In genomic region chr12:120581998-120582397, GRCh38 we compare ENCODE assay signal across 8 cellular contexts. TPM values are rescaled to one million over a fixed set of nuclear protein-coding genes. Genes with fewer than 3 reads are reported as not detected.
DNase-seq lines count a peak whose midpoint lies in the region; ATAC-seq and TF ChIP-seq lines count a peak whose summit lies in the region.

No MANE protein-coding gene starts in this region.

- H4K20me1 ChIP-seq in DND-41 (ENCODE audit: insufficient read depth, low read length) (0 out of 2 replicates have a peak, but pooled peaks cover 5% of the 10 kb centered on the region), OCI-LY7 (ENCODE audit: insufficient read depth, low read length) (no peaks in the 10 kb centered on the region)

- no peak for DNase-seq in DND-41
- DNase-seq in OCI-LY7 (ENCODE audit: low spot score) = no peak
- no peak for DNase-seq in effector memory CD8-positive, alpha-beta T cell
- DNase-seq in ovary = no peak
- no peak for DNase-seq in NK-92 treated with Interleukin-12 subunit alpha and Interleukin-12 subunit beta, amount 100 ng/mL, for 24 hours (lab: John Stamatoyannopoulos, UW)
- no peak for DNase-seq in cerebellar nuclear complex (lab: John Stamatoyannopoulos, UW)
- no peak for DNase-seq in NCI-H524 treated with DMSO at 0.1 percent for 48 hours (lab: John Stamatoyannopoulos, UW)

- H3K9me3 ChIP-seq in DND-41 (ENCODE audit: insufficient read depth, low read length, severe bottlenecking) = no peaks in the 10 kb centered on the region
- H3K9me3 ChIP-seq in OCI-LY7 (ENCODE audit: low read length) = no peaks in the 10 kb centered on the region
- no peaks in the 10 kb centered on the region for H3K9me3 ChIP-seq in ovary

- BruUV-seq in OCI-LY7 (replicated peaks; lab: Mats Ljungman, UMichigan) = no TSS peak

- H3K9me2 ChIP-seq in OCI-LY7 (ENCODE audit: insufficient read depth, low read length) = no peaks in the 10 kb centered on the region

- intact Hi-C loops in OCI-LY7 (cut with micrococcal nuclease; ENCODE audit: unreplicated experiment) (loop anchor here (1.0 to 5.0 kb wide), 6 partner anchors 59 to 530 kb away; partner anchors contain the start of genes ACADS and CABP1), ovary (cut with DNase I) (loop anchor here in 3 of 4 donors (10.0 kb wide), 3 partner anchors 133 to 513 kb away; partner anchors contain the start of gene UNC119B (in 3 of the 3))

- CTCF ChIA-PET in OCI-LY7 (lab: Charles Lee; ENCODE audit: unreplicated experiment) = interaction anchor here (1.1 to 1.4 kb wide), 2 partner anchors 67 to 390 kb away, joined by 3 to 7 read pairs; no protein-coding TSS in a partner anchor

- TF ChIP-seq POLR2A in ovary (IDR thresholded peaks at IDR 0.05) = no peak

- peak overlapping the region; percentile 78 for H3K9ac ChIP-seq in DND-41 (ENCODE audit: low read depth, low read length)

- H2AFZ ChIP-seq in DND-41 (ENCODE audit: low read depth, low read length) = peak overlapping the region; percentile 96
- peak overlapping the region; percentile 78 for H2AFZ ChIP-seq in OCI-LY7 (ENCODE audit: low read length)

- peaks cover 42% of the 10 kb centered on the region for H3K4me1 ChIP-seq in DND-41 (ENCODE audit: insufficient read depth, low read length)
- peaks cover 17% of the 10 kb centered on the region for H3K4me1 ChIP-seq in OCI-LY7 (ENCODE audit: insufficient read depth, low read length, poor library complexity, severe bottlenecking)
- H3K4me1 ChIP-seq in ovary (ENCODE audit: insufficient read depth) = no peaks in the 10 kb centered on the region

- H3K36me3 ChIP-seq in DND-41 (ENCODE audit: insufficient read depth, low read length) (peaks cover 28% of the 10 kb centered on the region), OCI-LY7 (ENCODE audit: insufficient read depth, low read length) (peaks cover 34% of the 10 kb centered on the region), ovary (no peaks in the 10 kb centered on the region)

- H3K27me3 ChIP-seq in DND-41 (ENCODE audit: insufficient read depth, low read length, poor library complexity) (no peaks in the 10 kb centered on the region), ovary (no peaks in the 10 kb centered on the region)

- H3K9me3 Mint-ChIP-seq in effector memory CD8-positive, alpha-beta T cell = no peaks in the 10 kb centered on the region

- H3K27ac ChIP-seq in DND-41 (ENCODE audit: low read length) (peak overlapping the region; percentile 65; the same call in 1 of the 2 replicates), OCI-LY7 (ENCODE audit: low read depth, low read length, poor library complexity, severe bottlenecking) (peak overlapping the region; percentile 33), ovary (no peak overlapping the region)

- H3K27me3 Mint-ChIP-seq in effector memory CD8-positive, alpha-beta T cell = peaks cover 0 to 7% of the 10 kb centered on the region in 2 donors

- H3K4me2 ChIP-seq in DND-41 (ENCODE audit: insufficient read depth, low read length) (peak overlapping the region; percentile 87), OCI-LY7 (ENCODE audit: low read length) (peak overlapping the region; percentile 77)

- peaks cover 46% of the 10 kb centered on the region for H3K36me3 Mint-ChIP-seq in effector memory CD8-positive, alpha-beta T cell (ENCODE audit: insufficient read depth)

- H3K4me1 Mint-ChIP-seq in effector memory CD8-positive, alpha-beta T cell (ENCODE audit: low read depth in 2 of 2) = peaks cover 31 to 33% of the 10 kb centered on the region in 2 donors

- ATAC-seq in DND-41 (ENCODE audit: insufficient read depth, low read depth) = no peak
- ATAC-seq in effector memory CD8-positive, alpha-beta T cell (replicated peaks) = no peak
- no peak for ATAC-seq in HG03175 (IDR thresholded peaks at IDR 0.05; ENCODE audit: unreplicated experiment)

- H3K27ac Mint-ChIP-seq in effector memory CD8-positive, alpha-beta T cell = peak overlapping the region; percentile 84 to 95

- no peak for TF ChIP-seq EP300 in ovary (IDR thresholded peaks at IDR 0.05)

- WGBS in ovary, 3 donors = 36 to 49% (median 36%) methylated on average over 9 of the region's 9 CpGs

- TF ChIP-seq CTCF in DND-41 (IDR thresholded peaks at IDR 0.05; ENCODE audit: borderline replicate concordance, extremely low read depth, low read length, poor library complexity, severe bottlenecking) = no peak
- no peak for TF ChIP-seq CTCF in OCI-LY7 (conservative IDR thresholded peaks at IDR 0.05; ENCODE audit: low read length)
- TF ChIP-seq CTCF in ovary (IDR thresholded peaks at IDR 0.05) = no peak

- peak overlapping the region; percentile 84 to 96 for H3K4me3 ChIP-seq in DND-41 (ENCODE audit: low read depth in 1 of 2, low read length in 2 of 2)
- H3K4me3 ChIP-seq in OCI-LY7 (ENCODE audit: low read depth, low read length, poor library complexity, severe bottlenecking) = peak overlapping the region; percentile 81
- peak overlapping the region; percentile 48 for H3K4me3 ChIP-seq in ovary

- peak overlapping the region; percentile 98 to 99 for H3K4me3 Mint-ChIP-seq in effector memory CD8-positive, alpha-beta T cell

- POLR2A ChIA-PET in OCI-LY7 (lab: Charles Lee) = interaction anchor here (0.5 to 1.2 kb wide), 8 partner anchors 67 to 915 kb away, joined by 3 to 8 read pairs (median 3); partner anchors contain the start of gene DYNLL1

- H3K79me2 ChIP-seq in DND-41 (ENCODE audit: insufficient read depth, low read length) (peaks cover 14% of the 10 kb centered on the region), OCI-LY7 (ENCODE audit: insufficient read depth, low read depth, low read length) (peaks cover 8% of the 10 kb centered on the region; the same call in 1 of the 2 replicates)

RNA-seq across cellular contexts. Expression of gene POP5, which starts 0.8 kb away (rescaled TPM):
- total RNA-seq in OCI-LY7 (2014; rRNA removed; shearing (Covaris generic)) = 65.8 and 73.4 TPM in 2 replicates
- total RNA-seq in OCI-LY7 (2022) (61.8 and 61.9 TPM in 2 replicates), ovary (10 to 100 TPM; 13.6 to 29.5 (median 22.5) TPM)
- polyA plus RNA-seq in ovary = 10 to 100 TPM; 25.7 to 39.4 TPM

RNA-seq across cellular contexts. Expression of gene RNF10, which starts 47.8 kb away (rescaled TPM):
- 52.2 and 66.3 TPM in 2 replicates for total RNA-seq in OCI-LY7 (2014; rRNA removed; shearing (Covaris generic))
- 150 TPM in 2 replicates for total RNA-seq in OCI-LY7 (2022)
- total RNA-seq in ovary = 100 to 1,000 TPM in 5 of 7 donors, 10 to 100 TPM in 2; 59.7 to 190 (median 136) TPM
- polyA plus RNA-seq in ovary = 100 to 1,000 TPM in 1 of 2 donors, 10 to 100 TPM in 1; 91.3 to 184 TPM

RNA-seq across cellular contexts. Expression of gene COQ5, which starts 53.0 kb away (rescaled TPM):
- total RNA-seq in OCI-LY7 (2014; rRNA removed; shearing (Covaris generic)) = 29.4 and 40.9 TPM in 2 replicates
- total RNA-seq in OCI-LY7 (2022) = 48.8 and 49.5 TPM in 2 replicates
- total RNA-seq in ovary = 10 to 100 TPM; 20.7 to 34.0 (median 22.1) TPM
- polyA plus RNA-seq in ovary = 10 to 100 TPM; 24.9 to 32.7 TPM

RNA-seq across cellular contexts. Expression of gene CABP1, which starts 58.4 kb away (rescaled TPM):
- 0.18 and 0.79 TPM in 2 replicates for total RNA-seq in OCI-LY7 (2014; rRNA removed; shearing (Covaris generic))
- total RNA-seq in OCI-LY7 (2022) (2.4 and 3.8 TPM in 2 replicates), ovary (1 to 10 TPM in 2 of 7 donors, under 1 TPM in 4, not detected in 1; 0.33 to 1.5 (median 0.79) TPM)
- 1 to 10 TPM in 1 of 2 donors, under 1 TPM in 1; 0.74 to 2.6 TPM for polyA plus RNA-seq in ovary

Comparison
In these comparisons a context has a peak if more than half of its experiments do, and no peak if none do; other contexts are left out.
1. H3K27ac ChIP-seq: peak in DND-41 (single experiment) and OCI-LY7 (single experiment); none in ovary (0 of 2).
2. Peak in every context shown above with its lines, with median percentiles within 50 percentile points of each other: H3K4me3 ChIP-seq.